In genomic region chr2:101823347-101823791, GRCh38 we compare ENCODE assay signal across 9 cellular contexts.
DNase-seq lines count a peak whose midpoint lies in the region; ATAC-seq, FAIRE-seq and TF ChIP-seq lines count a peak whose summit lies in the region.
"Had no signal": no experiment of that assay in that cellular context is flagged by ENCODE, and none has a peak within 500 bp of the region (broad histone marks: within the 10 kb centered on the region; RNA-seq: fewer than 3 reads in every experiment).

No MANE protein-coding gene starts in this region.

- no peaks in the 10 kb centered on the region for H3K9me3 ChIP-seq in body of pancreas
- H3K9me3 ChIP-seq in kidney (ENCODE audit: control insufficient read depth in 1 of 2, low read length in 2 of 2): no peaks in the 10 kb centered on the region
- H3K9me3 ChIP-seq: ovary had no signal

- TF ChIP-seq CTCF in body of pancreas (IDR thresholded peaks at IDR 0.05) (peak; percentile 33 to 68 (median 62)), kidney (IDR thresholded peaks at IDR 0.05; ENCODE audit: borderline replicate concordance, extremely low read depth, insufficient read depth) (peak; percentile 67)

- WGBS in body of pancreas, 2 donors: 27 to 37% methylated on average over 14 of the region's 14 CpGs

- no peak overlapping the region for H3K27ac ChIP-seq in body of pancreas
- no peak overlapping the region for H3K27ac ChIP-seq in kidney (ENCODE audit: low read depth in 2 of 2, low read length in 2 of 2)
- H3K27ac ChIP-seq: ovary had no signal

- TF ChIP-seq RAD21 in Ishikawa (IDR thresholded peaks at IDR 0.05; ENCODE audit: low read depth): peak; percentile 67

- H3K36me3 ChIP-seq in body of pancreas (replicated peaks in 1 of 2; ENCODE audit: insufficient read depth in 1 of 2, low read depth in 2 of 2) (no peaks in the 10 kb centered on the region), kidney (ENCODE audit: control insufficient read depth in 1 of 2, insufficient read depth in 2 of 2, low read length in 2 of 2) (peaks cover 0 to 12% of the 10 kb centered on the region in 2 donors)
- H3K36me3 ChIP-seq: ovary had no signal

- DNase-seq in A172 (ENCODE audit: low spot score) (peak; percentile 55), UCSD-AML1 (lab: John Stamatoyannopoulos, UW; ENCODE audit: unreplicated experiment) (peak; percentile 36), body of pancreas (peak; percentile 63 to 78 (median 73)), kidney (no peak), NCI-H1930 (lab: John Stamatoyannopoulos, UW) (no peak)
- peak; percentile 56 to 65 for DNase-seq in stimulated activated CD4-positive, alpha-beta T cell treated with anti-CD3 and anti-CD28 coated beads, Interleukin-4, amount 100 ng/mL, for 4 hours

- H3K4me3 ChIP-seq in body of pancreas: no peak overlapping the region
- H3K4me3 ChIP-seq in kidney (ENCODE audit: low read length in 2 of 2): no peak overlapping the region
- H3K4me3 ChIP-seq: ovary had no signal

- intact Hi-C loops in body of pancreas (cut with DNase I): no loop called here
- intact Hi-C loops in kidney (cut with DNase I): loop anchor here (10.0 kb wide), 1 partner anchor 129 kb away; the partner anchor contains the start of gene MAP4K4

- FAIRE-seq in kidney (lab: Jason Lieb, UNC): no peak

- TF ChIP-seq POLR2A in body of pancreas (IDR thresholded peaks at IDR 0.05): no peak

- H3K4me1 ChIP-seq in body of pancreas (peaks cover 18% of the 10 kb centered on the region), kidney (ENCODE audit: control insufficient read depth in 1 of 2, insufficient read depth in 1 of 2, low read depth in 1 of 2, low read length in 2 of 2) (peaks cover 10% of the 10 kb centered on the region in 2 donors)

- H3K9ac ChIP-seq in kidney (ENCODE audit: low read length in 2 of 2): no peak overlapping the region

- TF ChIP-seq EP300 in Ishikawa (IDR thresholded peaks at IDR 0.05; ENCODE audit: borderline replicate concordance): no peak

- ATAC-seq in GM18909 (IDR thresholded peaks at IDR 0.05; ENCODE audit: poor library complexity, unreplicated experiment) (peak; percentile 65), body of pancreas (peak; percentile 81)

- no peaks in the 10 kb centered on the region for H3K27me3 ChIP-seq in body of pancreas
- H3K27me3 ChIP-seq: ovary had no signal

TF ChIP-seq in Ishikawa, 13 proteins besides CTCF, POLR2A, EP300 and RAD21:
- TF ChIP-seq YY1 (IDR thresholded peaks at IDR 0.05; ENCODE audit: low read depth): no peak
- no peak for TF ChIP-seq TAF1 (IDR thresholded peaks at IDR 0.05; ENCODE audit: low read depth)
- no peak for TF ChIP-seq EGR1 (IDR thresholded peaks at IDR 0.05)
- no peak for TF ChIP-seq CEBPB (IDR thresholded peaks at IDR 0.05)
- TF ChIP-seq FOXM1 (IDR thresholded peaks at IDR 0.05; ENCODE audit: borderline replicate concordance, low read depth): no peak
- no peak for TF ChIP-seq MAX (IDR thresholded peaks at IDR 0.05)
TF ChIP-seq in Ishikawa: peak in this region for 0.

Comparison
In these comparisons a context has a peak if more than half of its experiments do, and no peak if none do; other contexts are left out.
1. DNase-seq: peak in A172 (single experiment), UCSD-AML1 (single experiment), body of pancreas (4 of 4) and stimulated activated CD4-positive, alpha-beta T cell treated with anti-CD3 and anti-CD28 coated beads, Interleukin-4, amount 100 ng/mL, for 4 hours (2 of 2); none in kidney (single experiment) and NCI-H1930 (0 of 2).